Comparison of ENCODE assay signal across 18 cellular contexts in genomic region chr15:42009022-42009421, GRCh38. TPM values are rescaled to one million over a fixed set of nuclear protein-coding genes. Genes with fewer than 3 reads are reported as not detected.
DNase-seq lines count a peak whose midpoint lies in the region; ATAC-seq, FAIRE-seq and TF ChIP-seq lines count a peak whose summit lies in the region.
"Had no signal": no experiment of that assay in that cellular context is flagged by ENCODE, and none has a peak within 500 bp of the region (broad histone marks: within the 10 kb centered on the region; RNA-seq: fewer than 3 reads in every experiment).

No MANE protein-coding gene starts in this region.

- TF ChIP-seq EP300 in K562 (IDR thresholded peaks at IDR 0.05; ENCODE audit: low read length) = no peak

- no peaks in the 10 kb centered on the region; a peak in 1 of 5 replicates for H3K4me1 ChIP-seq in K562 (replicated peaks in 1 of 2; ENCODE audit: control insufficient read depth in 2 of 2, insufficient read depth in 2 of 2, low read length in 2 of 2)
- peaks cover 15% of the 10 kb centered on the region for H3K4me1 ChIP-seq in PC-3 (ENCODE audit: insufficient read depth, low read length)

- no peaks in the 10 kb centered on the region for H3K36me3 Mint-ChIP-seq in activated CD4-positive, alpha-beta T cell treated with anti-CD3 and anti-CD28 coated beads, Interleukin-2, amount 10 ng/mL, durations not matched to agents 24 days and 14 days (ENCODE audit: low read depth)
- H3K36me3 Mint-ChIP-seq in activated T-helper 1 cell treated with anti-CD3 and anti-CD28 coated beads, Interleukin-12 subunit alpha, Interleukin-12 subunit beta, Interleukin-2, Interleukin-4 antibody, amounts not matched to agents 30 ng/mL and 10 ng/mL and 1 ng/mL, durations not matched to agents 14 hours and 24 hours and 36 hours (ENCODE audit: low read depth) = no peaks in the 10 kb centered on the region
- H3K36me3 Mint-ChIP-seq: CD4-positive, CD25-positive, alpha-beta regulatory T cell had no signal

- in situ Hi-C loops in K562 (cut with MboI) = no loop called here

- no peak for TF ChIP-seq CTCF in K562 (IDR thresholded peaks at IDR 0.05 in 2 of 3, conservative IDR thresholded peaks at IDR 0.05 in 1 of 3; ENCODE audit: insufficient read depth in 2 of 3, low read depth in 1 of 3, low read length in 3 of 3)
- no peak for TF ChIP-seq CTCF in PC-3 (conservative IDR thresholded peaks at IDR 0.05; ENCODE audit: low read depth, low read length)

- H3K27ac Mint-ChIP-seq in activated CD4-positive, alpha-beta T cell treated with anti-CD3 and anti-CD28 coated beads, Interleukin-2, amount 10 ng/mL, durations not matched to agents 24 days and 14 days = peak overlapping the region; percentile 14
- H3K27ac Mint-ChIP-seq in activated T-helper 1 cell treated with anti-CD3 and anti-CD28 coated beads, Interleukin-12 subunit alpha, Interleukin-12 subunit beta, Interleukin-2, Interleukin-4 antibody, amounts not matched to agents 30 ng/mL and 10 ng/mL and 1 ng/mL, durations not matched to agents 14 hours and 24 hours and 36 hours = peak overlapping the region; percentile 56
- H3K27ac Mint-ChIP-seq: CD4-positive, CD25-positive, alpha-beta regulatory T cell had no signal

- no peak overlapping the region for H3K4me3 Mint-ChIP-seq in activated CD4-positive, alpha-beta T cell treated with anti-CD3 and anti-CD28 coated beads, Interleukin-2, amount 10 ng/mL, durations not matched to agents 24 days and 14 days
- no peak overlapping the region for H3K4me3 Mint-ChIP-seq in activated T-helper 1 cell treated with anti-CD3 and anti-CD28 coated beads, Interleukin-12 subunit alpha, Interleukin-12 subunit beta, Interleukin-2, Interleukin-4 antibody, amounts not matched to agents 30 ng/mL and 10 ng/mL and 1 ng/mL, durations not matched to agents 14 hours and 24 hours and 36 hours
- H3K4me3 Mint-ChIP-seq: CD4-positive, CD25-positive, alpha-beta regulatory T cell had no signal

- H3K27me3 Mint-ChIP-seq in activated CD4-positive, alpha-beta T cell treated with anti-CD3 and anti-CD28 coated beads, Interleukin-2, amount 10 ng/mL, durations not matched to agents 24 days and 14 days = no peaks in the 10 kb centered on the region
- H3K27me3 Mint-ChIP-seq in activated T-helper 1 cell treated with anti-CD3 and anti-CD28 coated beads, Interleukin-12 subunit alpha, Interleukin-12 subunit beta, Interleukin-2, Interleukin-4 antibody, amounts not matched to agents 30 ng/mL and 10 ng/mL and 1 ng/mL, durations not matched to agents 14 hours and 24 hours and 36 hours (ENCODE audit: insufficient read depth) = peaks cover 3% of the 10 kb centered on the region
- H3K27me3 Mint-ChIP-seq: CD4-positive, CD25-positive, alpha-beta regulatory T cell had no signal

- H2AFZ ChIP-seq in K562 (ENCODE audit: low read depth, low read length) (no peak overlapping the region), PC-3 (ENCODE audit: low read length) (no peak overlapping the region)
- H2AFZ ChIP-seq: GM23248 had no signal

- H3K9ac ChIP-seq in K562 (ENCODE audit: insufficient read depth in 1 of 2, low read depth in 2 of 2, low read length in 2 of 2) (no peak overlapping the region), PC-3 (ENCODE audit: low read length) (no peak overlapping the region)
- H3K9ac ChIP-seq: BLaER1 treated with 17β-estradiol and CSF1 and Interleukin-3, amounts not matched to agents 10 nM and 100 nM; GM23248 had no signal

- H4K20me1 ChIP-seq in K562 (replicated peaks; ENCODE audit: control insufficient read depth, insufficient read depth, low read length) (peaks cover 11% of the 10 kb centered on the region; the same call in 1 of the 2 replicates), PC-3 (ENCODE audit: low read length) (no peaks in the 10 kb centered on the region)
- H4K20me1 ChIP-seq: BLaER1 treated with 17β-estradiol and CSF1 and Interleukin-3, amounts not matched to agents 10 nM and 100 nM had no signal

- H3K4me3 ChIP-seq in K562 (no peak overlapping the region), PC-3 (ENCODE audit: low read length) (no peak overlapping the region)
- H3K4me3 ChIP-seq: BLaER1 treated with 17β-estradiol and CSF1 and Interleukin-3, amounts not matched to agents 10 nM and 100 nM; GM23248 had no signal

- POLR2A ChIA-PET in K562 (lab: Yijun Ruan, JAX) (interaction anchor here (0.6 kb wide), 2 partner anchors 332 to 588 kb away, joined by 3 read pairs; no protein-coding TSS in a partner anchor), PC-3 (lab: Charles Lee; ENCODE audit: unreplicated experiment) (no interaction called here)

- TF ChIP-seq RAD21 in K562 (CRISPR knock-in tag; conservative IDR thresholded peaks at IDR 0.05 in 1 of 2, IDR thresholded peaks at IDR 0.05 in 1 of 2) = no peak

- CTCF ChIA-PET in K562 (lab: Yijun Ruan, JAX; ENCODE audit: low intra/inter-chr PET ratio) (no interaction called here), PC-3 (lab: Charles Lee) (no interaction called here)

- H3K4me1 Mint-ChIP-seq in activated CD4-positive, alpha-beta T cell treated with anti-CD3 and anti-CD28 coated beads, Interleukin-2, amount 10 ng/mL, durations not matched to agents 24 days and 14 days = peaks cover 33% of the 10 kb centered on the region
- H3K4me1 Mint-ChIP-seq in activated T-helper 1 cell treated with anti-CD3 and anti-CD28 coated beads, Interleukin-12 subunit alpha, Interleukin-12 subunit beta, Interleukin-2, Interleukin-4 antibody, amounts not matched to agents 30 ng/mL and 10 ng/mL and 1 ng/mL, durations not matched to agents 14 hours and 24 hours and 36 hours (ENCODE audit: low read depth) = peaks cover 32% of the 10 kb centered on the region

- H3K27ac ChIP-seq in K562 (ENCODE audit: extremely low read depth, low read depth, low read length) (no peak overlapping the region), PC-3 (ENCODE audit: low read length) (no peak overlapping the region)
- H3K27ac ChIP-seq: BLaER1 treated with 17β-estradiol and CSF1 and Interleukin-3, amounts not matched to agents 10 nM and 100 nM; GM23248 had no signal

- TF ChIP-seq POLR2A in K562 (conservative IDR thresholded peaks at IDR 0.05) = no peak

- H3K27me3 ChIP-seq in K562 (ENCODE audit: control insufficient read depth in 2 of 2, insufficient read depth in 2 of 2, low read length in 2 of 2) = peaks cover 13 to 44% of the 10 kb centered on the region in 2 experiments; a peak in 4 of 5 replicates
- no peaks in the 10 kb centered on the region for H3K27me3 ChIP-seq in PC-3 (ENCODE audit: low read length)
- H3K27me3 ChIP-seq: BLaER1 treated with 17β-estradiol and CSF1 and Interleukin-3, amounts not matched to agents 10 nM and 100 nM had no signal

- no peak for FAIRE-seq in K562 (lab: Jason Lieb, UNC)
- FAIRE-seq: GM18507, H54 had no signal

- no peak overlapping the region for H3K4me2 ChIP-seq in K562 (ENCODE audit: insufficient read depth, low read length)
- no peak overlapping the region for H3K4me2 ChIP-seq in PC-3 (ENCODE audit: low read length)

- intact Hi-C loops in activated CD4-positive, alpha-beta T cell treated with anti-CD3 and anti-CD28 coated beads, Interleukin-2, amount 10 ng/mL, durations not matched to agents 24 days and 14 days (cut with micrococcal nuclease) = no loop called here
- intact Hi-C loops in activated T-helper 1 cell treated with anti-CD3 and anti-CD28 coated beads, Interleukin-12 subunit alpha, Interleukin-12 subunit beta, Interleukin-2, Interleukin-4 antibody, amounts not matched to agents 30 ng/mL and 10 ng/mL and 1 ng/mL, durations not matched to agents 14 hours and 24 hours and 36 hours (cut with micrococcal nuclease) = no loop called here
- intact Hi-C loops in K562 (cut with micrococcal nuclease) (no loop called here), PC-3 (cut with micrococcal nuclease) (no loop called here)

- H3F3A ChIP-seq in PC-3 (ENCODE audit: low read length, unreplicated experiment) = no peaks in the 10 kb centered on the region

- H3K9me3 ChIP-seq in K562 (replicated peaks; ENCODE audit: control insufficient read depth, insufficient read depth, low read depth, low read length) = no peaks in the 10 kb centered on the region
- no peaks in the 10 kb centered on the region for H3K9me3 ChIP-seq in PC-3 (ENCODE audit: low read length)

- no peaks in the 10 kb centered on the region for H3K9me2 ChIP-seq in PC-3 (replicated peaks; ENCODE audit: low read length)

- H3K79me2 ChIP-seq in K562 (ENCODE audit: control insufficient read depth, insufficient read depth, low read length) = no peaks in the 10 kb centered on the region
- H3K79me2 ChIP-seq in PC-3 (ENCODE audit: low read length) = no peaks in the 10 kb centered on the region

- H3K36me3 ChIP-seq in K562 (ENCODE audit: control insufficient read depth, insufficient read depth, low read length) = no peaks in the 10 kb centered on the region
- no peaks in the 10 kb centered on the region for H3K36me3 ChIP-seq in PC-3 (ENCODE audit: low read depth, low read length)
- H3K36me3 ChIP-seq: BLaER1 treated with 17β-estradiol and CSF1 and Interleukin-3, amounts not matched to agents 10 nM and 100 nM had no signal

- no TSS peak for BruUV-seq in K562 (replicated peaks; lab: Mats Ljungman, UMichigan)
- no TSS peak for BruUV-seq in PC-3 (replicated peaks; lab: Mats Ljungman, UMichigan)

- ATAC-seq in K562 (no peak), PC-3 (no peak), HG02610 (IDR thresholded peaks at IDR 0.05; ENCODE audit: unreplicated experiment) (no peak)

- DNase-seq in activated CD4-positive, alpha-beta T cell treated with anti-CD3 and anti-CD28 coated beads, Interleukin-2, amount 10 ng/mL, durations not matched to agents 24 days and 14 days = no peak
- no peak for DNase-seq in activated CD4-positive, alpha-beta T cell treated with anti-CD3 and anti-CD28 coated beads, Interleukin-2, amount 50 U/mL, for 48 hours
- no peak for DNase-seq in activated T-helper 1 cell treated with anti-CD3 and anti-CD28 coated beads, Interleukin-12 subunit alpha, Interleukin-12 subunit beta, Interleukin-2, Interleukin-4 antibody, amounts not matched to agents 30 ng/mL and 10 ng/mL and 1 ng/mL, durations not matched to agents 14 hours and 24 hours and 36 hours (ENCODE audit: low spot score)
- no peak for DNase-seq in K562 (ENCODE audit: extremely low read depth in 1 of 4, low spot score in 3 of 4)
- no peak for DNase-seq in glomerular visceral epithelial cell (ENCODE audit: extremely low spot score)
- no peak for DNase-seq in PC-3
- DNase-seq: 8988T; ACHN; Calu3; CD4-positive, CD25-positive, alpha-beta regulatory T cell; DMS 273 treated with DMSO at 0.1 percent for 48 hours; GM23248 had no signal

- no peaks in the 10 kb centered on the region for H3K9me1 ChIP-seq in K562 (ENCODE audit: control insufficient read depth, insufficient read depth, low read length)

- no peaks in the 10 kb centered on the region for H3K9me3 Mint-ChIP-seq in activated CD4-positive, alpha-beta T cell treated with anti-CD3 and anti-CD28 coated beads, Interleukin-2, amount 10 ng/mL, durations not matched to agents 24 days and 14 days
- H3K9me3 Mint-ChIP-seq in activated T-helper 1 cell treated with anti-CD3 and anti-CD28 coated beads, Interleukin-12 subunit alpha, Interleukin-12 subunit beta, Interleukin-2, Interleukin-4 antibody, amounts not matched to agents 30 ng/mL and 10 ng/mL and 1 ng/mL, durations not matched to agents 14 hours and 24 hours and 36 hours = no peaks in the 10 kb centered on the region
- H3K9me3 Mint-ChIP-seq: CD4-positive, CD25-positive, alpha-beta regulatory T cell had no signal

RNA-seq across cellular contexts. Expression of gene PLA2G4E, which starts 11.8 kb away (rescaled TPM):
- not detected in 2 replicates for total RNA-seq in activated CD4-positive, alpha-beta T cell treated with anti-CD3 and anti-CD28 coated beads, Interleukin-2, amount 10 ng/mL, durations not matched to agents 24 days and 14 days
- not detected in 2 replicates for total RNA-seq in activated T-helper 1 cell treated with anti-CD3 and anti-CD28 coated beads, Interleukin-12 subunit alpha, Interleukin-12 subunit beta, Interleukin-2, Interleukin-4 antibody, amounts not matched to agents 30 ng/mL and 10 ng/mL and 1 ng/mL, durations not matched to agents 14 hours and 24 hours and 36 hours
- 0.35 TPM in 1 of 2 replicates, not detected in the other for total RNA-seq in K562 (2011; cell fraction: chromatin; rRNA removed; ENCODE audit: low replicate concordance)
- 0.17 TPM in 1 of 2 replicates, not detected in the other for total RNA-seq in K562 (2011; cell fraction: nucleolus; rRNA removed)
- not detected in 2 replicates for total RNA-seq in K562 (2011; cell fraction: nucleoplasm; rRNA removed)
- total RNA-seq in K562 (2014; rRNA removed) (not detected in 2 replicates), K562 (2014; rRNA removed; fragmentation: Illumina TruSeq; extraction: Trizol) (not detected in 2 replicates), K562 (2015; rRNA removed; fragmentation: Illumina TruSeq; extraction: Trizol) (not detected in 2 replicates), K562 (2021) (not detected in 2 replicates), PC-3 (2014; rRNA removed) (not detected in 2 replicates)
- polyA plus RNA-seq in K562 (2011; rRNA removed) (0.03 TPM in 1 of 2 replicates, not detected in the other), K562 (2014; fragmentation: Illumina TruSeq; extraction: Trizol) (not detected in 2 replicates), K562 (2014; fragmentation: Nextera tagmentation; extraction: Ambion mirVana) (not detected), K562 (2014; rRNA removed) (not detected in 2 replicates)
- polyA plus RNA-seq in K562 (2011; cell fraction: cytosol; rRNA removed) = 0.04 TPM in 1 of 2 replicates, not detected in the other
- polyA plus RNA-seq in K562 (2011; cell fraction: nucleus; rRNA removed) = 0.10 TPM in 1 of 2 replicates, not detected in the other
- polyA plus RNA-seq in K562 (2012) = not detected in 2 replicates
- not detected in 2 replicates for polyA minus RNA-seq in K562 (2011; rRNA and poly(A)+ RNA removed)
- not detected in 2 replicates for polyA minus RNA-seq in K562 (2011; cell fraction: cytosol; rRNA and poly(A)+ RNA removed)
- polyA minus RNA-seq in K562 (2011; cell fraction: nucleus; rRNA and poly(A)+ RNA removed) = not detected in 2 replicates
- total RNA-seq: CD4-positive, CD25-positive, alpha-beta regulatory T cell; Daoy; GM23248; HT1080 had no signal
- polyA plus RNA-seq: CD4-positive, CD25-positive, alpha-beta regulatory T cell; GM23248 had no signal

RNA-seq across cellular contexts. Expression of gene EHD4, which starts 36.7 kb away (rescaled TPM):
- 28.4 and 28.9 TPM in 2 replicates for total RNA-seq in activated CD4-positive, alpha-beta T cell treated with anti-CD3 and anti-CD28 coated beads, Interleukin-2, amount 10 ng/mL, durations not matched to agents 24 days and 14 days
- 29.5 and 30.1 TPM in 2 replicates for total RNA-seq in activated T-helper 1 cell treated with anti-CD3 and anti-CD28 coated beads, Interleukin-12 subunit alpha, Interleukin-12 subunit beta, Interleukin-2, Interleukin-4 antibody, amounts not matched to agents 30 ng/mL and 10 ng/mL and 1 ng/mL, durations not matched to agents 14 hours and 24 hours and 36 hours
- total RNA-seq in K562 (2011; cell fraction: chromatin; rRNA removed; ENCODE audit: low replicate concordance) = 11.8 and 17.2 TPM in 2 replicates
- 15.1 and 17.0 TPM in 2 replicates for total RNA-seq in K562 (2011; cell fraction: nucleolus; rRNA removed)
- total RNA-seq in K562 (2011; cell fraction: nucleoplasm; rRNA removed) = 14.4 and 16.6 TPM in 2 replicates
- total RNA-seq in K562 (2014; rRNA removed) = 9.8 and 12.6 TPM in 2 replicates
- total RNA-seq in K562 (2014; rRNA removed; fragmentation: Illumina TruSeq; extraction: Trizol) = 4.6 and 5.2 TPM in 2 replicates
- 5.6 and 5.7 TPM in 2 replicates for total RNA-seq in K562 (2015; rRNA removed; fragmentation: Illumina TruSeq; extraction: Trizol)
- total RNA-seq in K562 (2021) = 10.3 and 11.4 TPM in 2 replicates
- 6.4 and 7.4 TPM in 2 replicates for polyA plus RNA-seq in K562 (2011; rRNA removed)
- polyA plus RNA-seq in K562 (2011; cell fraction: cytosol; rRNA removed) = 7.3 and 10.8 TPM in 2 replicates
- polyA plus RNA-seq in K562 (2011; cell fraction: nucleus; rRNA removed) = 4.1 and 4.5 TPM in 2 replicates
- polyA plus RNA-seq in K562 (2012) = 5.5 and 7.3 TPM in 2 replicates
- 7.0 and 8.1 TPM in 2 replicates for polyA plus RNA-seq in K562 (2014; fragmentation: Illumina TruSeq; extraction: Trizol)
- polyA plus RNA-seq in K562 (2014; fragmentation: Nextera tagmentation; extraction: Ambion mirVana) = under 1 TPM; 0.89 to 0.96 TPM
- polyA plus RNA-seq in K562 (2014; rRNA removed) = 7.5 and 7.7 TPM in 2 replicates
- polyA minus RNA-seq in K562 (2011; rRNA and poly(A)+ RNA removed) = 9.2 and 10.3 TPM in 2 replicates
- 8.6 and 9.6 TPM in 2 replicates for polyA minus RNA-seq in K562 (2011; cell fraction: cytosol; rRNA and poly(A)+ RNA removed)
- 6.9 and 10.0 TPM in 2 replicates for polyA minus RNA-seq in K562 (2011; cell fraction: nucleus; rRNA and poly(A)+ RNA removed)
- 57.8 and 66.9 TPM in 2 replicates for total RNA-seq in PC-3 (2014; rRNA removed)
